ENCODE assay signal across 8 cellular contexts in the genomic region with DNA sequence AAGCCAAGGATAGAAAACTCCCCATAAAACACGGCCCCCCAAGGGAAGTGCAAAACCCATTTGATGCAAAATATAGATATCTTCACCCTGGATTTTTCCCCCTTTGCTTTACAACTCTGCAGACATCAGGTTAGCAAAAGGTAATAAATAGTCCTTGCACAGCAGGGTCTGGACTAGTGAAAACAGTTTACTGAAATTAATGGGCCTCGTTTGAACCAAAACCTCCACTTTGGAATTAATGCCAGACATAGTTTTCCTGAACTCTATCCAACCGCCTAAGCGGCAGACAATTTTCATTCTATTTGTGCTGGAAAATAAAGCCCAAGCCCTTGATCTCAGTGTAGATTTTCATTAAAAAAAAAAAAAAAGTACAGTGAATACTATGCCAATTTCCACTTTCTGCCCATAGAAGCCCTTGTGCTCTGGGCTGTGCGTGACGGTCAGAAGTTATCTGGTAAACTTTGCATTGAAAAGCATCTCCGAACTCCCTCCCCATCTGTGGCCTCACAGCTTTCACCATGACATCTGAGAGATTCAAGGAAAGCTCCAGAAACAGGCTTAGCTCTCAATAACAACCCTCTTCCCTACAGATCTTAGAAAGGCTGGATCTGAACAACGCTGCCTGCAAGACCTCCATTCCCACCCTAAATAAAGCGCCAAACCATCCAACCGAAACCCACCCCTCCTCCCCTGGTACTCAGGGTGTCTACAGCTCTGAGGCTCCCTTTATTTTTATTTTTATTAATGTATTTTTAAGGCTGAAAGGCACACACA. TPM values are rescaled to one million over a fixed set of nuclear protein-coding genes. Genes with fewer than 3 reads are reported as not detected.
DNase-seq lines count a peak whose midpoint lies in the region; FAIRE-seq and TF ChIP-seq lines count a peak whose summit lies in the region.

No MANE protein-coding gene starts in this region.

- peaks cover 2% of the 10 kb centered on the region for H3K27me3 Mint-ChIP-seq in HFFc6 (ENCODE audit: insufficient read depth)

- H3K36me3 ChIP-seq in DOHH2 (ENCODE audit: control insufficient read depth, low read length) (no peaks in the 10 kb centered on the region), endothelial cell of umbilical vein (ENCODE audit: control insufficient read depth in 2 of 2, extremely low read depth in 1 of 2, insufficient read depth in 2 of 2, low read length in 2 of 2) (no peaks in the 10 kb centered on the region), neutrophil (no peaks in the 10 kb centered on the region)

- BruUV-seq in endothelial cell of umbilical vein (replicated peaks; lab: Mats Ljungman, UMichigan) = no TSS peak

- no peaks in the 10 kb centered on the region for H3K36me3 Mint-ChIP-seq in HFFc6 (ENCODE audit: low read depth)

- H4K20me1 ChIP-seq in DOHH2 (ENCODE audit: control insufficient read depth, insufficient read depth, low read depth, low read length) (no peaks in the 10 kb centered on the region), endothelial cell of umbilical vein (replicated peaks; ENCODE audit: control insufficient read depth, extremely low read depth, insufficient read depth, low read length) (no peaks in the 10 kb centered on the region)

- intact Hi-C loops in endothelial cell of umbilical vein (cut with micrococcal nuclease) = loop anchor here (1.0 kb wide), 5 partner anchors 7 to 121 kb away; partner anchors contain the start of gene IRF2BPL

- FAIRE-seq in endothelial cell of umbilical vein (lab: Jason Lieb, UNC) = peak; percentile 74

- peak; percentile 13 for TF ChIP-seq POLR2A in endothelial cell of umbilical vein (IDR thresholded peaks at IDR 0.05; ENCODE audit: low read depth, low read length)

- H3K4me2 ChIP-seq in DOHH2 (ENCODE audit: low read length) (peak overlapping the region; percentile 99), endothelial cell of umbilical vein (ENCODE audit: insufficient read depth, low read length) (peak overlapping the region; percentile 62)

- peaks cover under 1% of the 10 kb centered on the region; the same call in 1 of the 2 replicates for H3K79me2 ChIP-seq in DOHH2 (ENCODE audit: control insufficient read depth, low read length)
- no peaks in the 10 kb centered on the region for H3K79me2 ChIP-seq in endothelial cell of umbilical vein (ENCODE audit: control insufficient read depth, insufficient read depth, low read length)

- H3K9me1 ChIP-seq in endothelial cell of umbilical vein (replicated peaks; ENCODE audit: control insufficient read depth, extremely low read depth, insufficient read depth, low read length) = no peaks in the 10 kb centered on the region

- H2AFZ ChIP-seq in endothelial cell of umbilical vein (ENCODE audit: low read depth, low read length) = peak overlapping the region; percentile 57

- peak overlapping the region; percentile 99 for H3K27ac Mint-ChIP-seq in HFFc6

- CTCF ChIA-PET in endothelial cell of umbilical vein (lab: Charles Lee) = interaction anchor here (0.8 to 8.8 kb wide), 12 partner anchors 12 to 126 kb away, joined by 3 to 58 read pairs (median 5); partner anchors contain the start of gene IRF2BPL

- DNase-seq in HFFc6 (no peak), RPMI8226 (peak; percentile 36), endothelial cell of umbilical vein (ENCODE audit: low read depth, low spot score) (peak; percentile 51), cerebellar nuclear complex (lab: John Stamatoyannopoulos, UW) (no peak), NCI-H187 treated with DMSO at 0.1 percent for 48 hours (lab: John Stamatoyannopoulos, UW) (no peak)
- no peak for DNase-seq in activated CD4-positive, CD25-positive, alpha-beta regulatory T cell (lab: John Stamatoyannopoulos, UW)

- H3K4me1 Mint-ChIP-seq in HFFc6 (ENCODE audit: low read depth) = peaks cover 86% of the 10 kb centered on the region

- H3K9me2 ChIP-seq in DOHH2 (replicated peaks; ENCODE audit: control insufficient read depth, low read length) = no peaks in the 10 kb centered on the region

- dilution Hi-C loops in endothelial cell of umbilical vein (cut with MboI; ENCODE audit: extremely low pct_ligation_motif_present, low sequenced_read_pairs) = no loop called here

- POLR2A ChIA-PET in endothelial cell of umbilical vein (lab: Charles Lee) = interaction anchor here (0.7 to 1.8 kb wide), 4 partner anchors 11 to 120 kb away, joined by 3 to 9 read pairs (median 4); partner anchors contain the start of gene IRF2BPL

- H3K9me3 Mint-ChIP-seq in HFFc6 = no peaks in the 10 kb centered on the region

- TF ChIP-seq CTCF in DOHH2 (IDR thresholded peaks at IDR 0.05; ENCODE audit: low read depth, low read length, poor library complexity, severe bottlenecking) = no peak
- TF ChIP-seq CTCF in HFFc6 (IDR thresholded peaks at IDR 0.05) = no peak
- TF ChIP-seq CTCF in endothelial cell of umbilical vein (IDR thresholded peaks at IDR 0.05; ENCODE audit: extremely low read depth in 1 of 2, insufficient read depth in 1 of 2, low read depth in 1 of 2, low read length in 2 of 2) = no peak
- no peak for TF ChIP-seq CTCF in neutrophil (IDR thresholded peaks at IDR 0.05)

- peak overlapping the region; percentile 86 for H3K4me3 Mint-ChIP-seq in HFFc6

- H3K4me3 ChIP-seq in DOHH2 (ENCODE audit: low read length) (peak overlapping the region; percentile 80), endothelial cell of umbilical vein (replicated peaks in 1 of 3; ENCODE audit: insufficient read depth in 1 of 3, low read depth in 1 of 3, low read length in 3 of 3) (peak overlapping the region in 1 of 3 experiments; percentile 29), neutrophil (ENCODE audit: low read depth in 1 of 2, low read length in 1 of 2) (peak overlapping the region; percentile 68 to 71)

- H3K4me1 ChIP-seq in DOHH2 (ENCODE audit: control insufficient read depth, low read length) = peaks cover 69% of the 10 kb centered on the region
- peaks cover 66% of the 10 kb centered on the region for H3K4me1 ChIP-seq in endothelial cell of umbilical vein (ENCODE audit: control insufficient read depth, extremely low read depth, insufficient read depth, low read length)
- H3K4me1 ChIP-seq in neutrophil (ENCODE audit: control insufficient read depth in 1 of 2, insufficient read depth in 1 of 2, low read depth in 1 of 2, low read length in 1 of 2) = peaks cover 73 to 76% of the 10 kb centered on the region in 2 experiments

- H3K9ac ChIP-seq in endothelial cell of umbilical vein (replicated peaks; ENCODE audit: extremely low read depth, insufficient read depth, low read length) = peak overlapping the region; percentile 58

- H3K27me3 ChIP-seq in DOHH2 (ENCODE audit: control insufficient read depth, low read length) (peaks cover under 1% of the 10 kb centered on the region; the same call in 1 of the 2 replicates), endothelial cell of umbilical vein (ENCODE audit: control insufficient read depth in 2 of 2, insufficient read depth in 2 of 2, low read length in 2 of 2) (no peaks in the 10 kb centered on the region), neutrophil (no peaks in the 10 kb centered on the region)

- peak overlapping the region; percentile 94 for H3K27ac ChIP-seq in DOHH2 (ENCODE audit: low read depth, low read length)
- peak overlapping the region; percentile 79 for H3K27ac ChIP-seq in endothelial cell of umbilical vein (ENCODE audit: insufficient read depth, low read depth, low read length)
- H3K27ac ChIP-seq in neutrophil = peak overlapping the region; percentile 93

- no peaks in the 10 kb centered on the region for H3K9me3 ChIP-seq in DOHH2 (ENCODE audit: control insufficient read depth, insufficient read depth, low read length)
- no peaks in the 10 kb centered on the region for H3K9me3 ChIP-seq in endothelial cell of umbilical vein (replicated peaks; ENCODE audit: control insufficient read depth, insufficient read depth, low read length)
- no peaks in the 10 kb centered on the region for H3K9me3 ChIP-seq in neutrophil

- H3F3A ChIP-seq in DOHH2 (ENCODE audit: control insufficient read depth, insufficient read depth) = peaks cover 21% of the 10 kb centered on the region

TF ChIP-seq in endothelial cell of umbilical vein, 7 proteins besides CTCF, POLR2A, EP300 and RAD21 (continues in another document):
- no peak for TF ChIP-seq MYC (IDR thresholded peaks at IDR 0.05; ENCODE audit: low read depth, low read length)
- TF ChIP-seq JUN (IDR thresholded peaks at IDR 0.05; ENCODE audit: borderline replicate concordance, insufficient read depth, insufficient read length, low read depth) = no peak
- no peak for TF ChIP-seq MAX (IDR thresholded peaks at IDR 0.05; ENCODE audit: insufficient read depth, insufficient read length)
- no peak for TF ChIP-seq FOS (IDR thresholded peaks at IDR 0.05; ENCODE audit: borderline replicate concordance, insufficient read depth, low read length)
- no peak for TF ChIP-seq POLR2AphosphoS5 (IDR thresholded peaks at IDR 0.05; ENCODE audit: insufficient read depth, low read depth, low read length)
- TF ChIP-seq EZH2 (IDR thresholded peaks at IDR 0.05; ENCODE audit: borderline replicate concordance, low read depth, low read length, severe bottlenecking) = no peak

RNA-seq across cellular contexts. Expression of gene IRF2BPL, which starts 11.0 kb away (rescaled TPM):
- total RNA-seq in HFFc6 (2021; fragmentation: NEBNext Ultra II Directional; extraction: Animal tissue kit (Norgen Biotek cat#: 25700)) = 10 to 100 TPM; 37.1 to 46.3 (median 38.3) TPM
- 23.1 and 23.3 TPM in 2 replicates for total RNA-seq in endothelial cell of umbilical vein
- 9.3 and 11.8 TPM in 2 replicates for polyA plus RNA-seq in endothelial cell of umbilical vein
- polyA plus RNA-seq in endothelial cell of umbilical vein (2011; cell fraction: cytosol; rRNA removed) = 5.0 and 8.9 TPM in 2 replicates
- polyA plus RNA-seq in endothelial cell of umbilical vein (2011; cell fraction: nucleus; rRNA removed) = 8.3 and 11.8 TPM in 2 replicates
- 9.8 and 13.7 TPM in 2 replicates for polyA plus RNA-seq in endothelial cell of umbilical vein (2012)
- 6.5 and 8.8 TPM in 2 replicates for polyA minus RNA-seq in endothelial cell of umbilical vein
- 14.1 TPM for polyA minus RNA-seq in endothelial cell of umbilical vein (2011; cell fraction: cytosol; rRNA and poly(A)+ RNA removed)
- polyA minus RNA-seq in endothelial cell of umbilical vein (2011; cell fraction: nucleus; rRNA and poly(A)+ RNA removed) = 4.9 and 14.9 TPM in 2 replicates

RNA-seq across cellular contexts. Expression of gene CIPC, which starts 58.6 kb away (rescaled TPM):
- 10 to 100 TPM in 4 of 6 experiments, 1 to 10 TPM in 2; 9.1 to 12.5 (median 11.5) TPM for total RNA-seq in HFFc6 (2021; fragmentation: NEBNext Ultra II Directional; extraction: Animal tissue kit (Norgen Biotek cat#: 25700))
- total RNA-seq in endothelial cell of umbilical vein = 17.4 and 17.7 TPM in 2 replicates
- 7.6 and 8.8 TPM in 2 replicates for polyA plus RNA-seq in endothelial cell of umbilical vein
- polyA plus RNA-seq in endothelial cell of umbilical vein (2011; cell fraction: cytosol; rRNA removed) = 9.0 and 9.6 TPM in 2 replicates
- 7.7 and 8.8 TPM in 2 replicates for polyA plus RNA-seq in endothelial cell of umbilical vein (2011; cell fraction: nucleus; rRNA removed)
- polyA plus RNA-seq in endothelial cell of umbilical vein (2012) = 8.7 and 10.6 TPM in 2 replicates
- polyA minus RNA-seq in endothelial cell of umbilical vein = 16.4 and 17.6 TPM in 2 replicates
- polyA minus RNA-seq in endothelial cell of umbilical vein (2011; cell fraction: cytosol; rRNA and poly(A)+ RNA removed) = 8.1 TPM
- 6.1 and 9.5 TPM in 2 replicates for polyA minus RNA-seq in endothelial cell of umbilical vein (2011; cell fraction: nucleus; rRNA and poly(A)+ RNA removed)

Comparison
In these comparisons a context has a peak if more than half of its experiments do, and no peak if none do; other contexts are left out.
1. DNase-seq: peak in RPMI8226 (single experiment) and endothelial cell of umbilical vein (single experiment); none in HFFc6 (single experiment), cerebellar nuclear complex (0 of 2), NCI-H187 treated with DMSO at 0.1 percent for 48 hours (single experiment) and activated CD4-positive, CD25-positive, alpha-beta regulatory T cell (0 of 4).
2. Peak in every context shown above with its lines, with median percentiles within 50 percentile points of each other: H3K27ac ChIP-seq.